ENCODE assay signal across 8 cellular contexts in genomic region chrX:21838937-21839333, GRCh38. TPM values are rescaled to one million over a fixed set of nuclear protein-coding genes. Genes with fewer than 3 reads are reported as not detected.
DNase-seq lines count a peak whose midpoint lies in the region; ATAC-seq, FAIRE-seq and TF ChIP-seq lines count a peak whose summit lies in the region.

No MANE protein-coding gene starts in this region.

- H3K27ac ChIP-seq in liver (ENCODE audit: low read depth in 1 of 2, low read length in 2 of 2) (peak overlapping the region; percentile 83 to 88), tibial nerve (peak overlapping the region; percentile 23 to 87 (median 72))

- peak overlapping the region; percentile 85 to 97 (median 96) for H3K27ac Mint-ChIP-seq in brain

- peak; percentile 35 for ATAC-seq in Right ventricle myocardium superior (ENCODE audit: poor library complexity)

- H3K4me1 ChIP-seq in liver (ENCODE audit: control insufficient read depth in 4 of 4, insufficient read depth in 4 of 4, low read length in 3 of 4) (peaks cover 0 to 20% (median 12%) of the 10 kb centered on the region in 4 donors), tibial nerve (peaks cover 0 to 12% (median 0%) of the 10 kb centered on the region in 4 donors)

- peak overlapping the region; percentile 48 to 95 for H3K9ac ChIP-seq in liver (ENCODE audit: low read depth in 1 of 2, low read length in 2 of 2)

- no peak for TF ChIP-seq RAD21 in liver (IDR thresholded peaks at IDR 0.05)

- intact Hi-C loops in Right ventricle myocardium superior (cut with DNase I) (loop anchor here (5.0 kb wide), 1 partner anchor 77 kb away; no protein-coding TSS in a partner anchor), cardiac septum (cut with DNase I) (no loop called here)

- TF ChIP-seq CTCF in brain (conservative IDR thresholded peaks at IDR 0.05) (no peak), liver (IDR thresholded peaks at IDR 0.05; ENCODE audit: low read depth, low read length, missing input control) (no peak), tibial nerve (IDR thresholded peaks at IDR 0.05) (no peak)

- H3K4me1 Mint-ChIP-seq in brain, result peaks cover 15% of the 10 kb centered on the region

- peak overlapping the region; percentile 87 to 93 (median 90) for H3K4me3 Mint-ChIP-seq in brain

- FAIRE-seq in RCC 7860 (lab: Jason Lieb, UNC), result no peak

- H3K27me3 ChIP-seq in liver (ENCODE audit: control insufficient read depth in 4 of 4, insufficient read depth in 4 of 4, low read length in 3 of 4) (no peaks in the 10 kb centered on the region), tibial nerve (peaks cover 0 to 3% of the 10 kb centered on the region in 2 donors)

- no peak for TF ChIP-seq EP300 in tibial nerve (IDR thresholded peaks at IDR 0.05)

- peaks cover 6% of the 10 kb centered on the region for H3K27me3 Mint-ChIP-seq in brain

- peaks cover 3% of the 10 kb centered on the region for H3K36me3 Mint-ChIP-seq in brain

- TF ChIP-seq POLR2A in tibial nerve (IDR thresholded peaks at IDR 0.05), result no peak

- H3K4me3 ChIP-seq in liver (ENCODE audit: low read depth in 1 of 3, low read length in 3 of 3) (peak overlapping the region; percentile 79 to 80 (median 79)), tibial nerve (peak overlapping the region; percentile 53 to 78 (median 58))

- DNase-seq in Right ventricle myocardium superior (no peak), cardiac septum (ENCODE audit: low spot score) (no peak), NAMALWA (ENCODE audit: low spot score) (peak; percentile 34), tibial nerve (ENCODE audit: low spot score in 2 of 2) (no peak), RCC 7860 (ENCODE audit: low spot score) (no peak), Ammon's horn (ENCODE audit: low spot score) (no peak)

- peaks cover 0 to 3% (median 0%) of the 10 kb centered on the region in 5 experiments for H3K9me3 Mint-ChIP-seq in brain

- H3K9me3 ChIP-seq in liver (ENCODE audit: control insufficient read depth in 4 of 4, low read length in 3 of 4), result no peaks in the 10 kb centered on the region
- no peaks in the 10 kb centered on the region for H3K9me3 ChIP-seq in tibial nerve

- no peaks in the 10 kb centered on the region for H3K36me3 ChIP-seq in liver (ENCODE audit: control insufficient read depth in 4 of 4, insufficient read depth in 3 of 4, low read depth in 1 of 4, low read length in 3 of 4)
- peaks cover 0 to under 1% (median 0%) of the 10 kb centered on the region in 3 donors for H3K36me3 ChIP-seq in tibial nerve

- WGBS in liver, result 2% methylated on average over 4 of the region's 4 CpGs
- WGBS in tibial nerve, 2 donors, result 1 to 33% methylated on average over 4 of the region's 4 CpGs

TF ChIP-seq in liver, 16 proteins besides CTCF, POLR2A, EP300 and RAD21:
- TF ChIP-seq JUND (IDR thresholded peaks at IDR 0.05) (no peak), TAF1 (conservative IDR thresholded peaks at IDR 0.05) (no peak), EGR1 (IDR thresholded peaks at IDR 0.05; ENCODE audit: low read depth in 2 of 2) (no peak)

RNA-seq across cellular contexts. Expression of gene MBTPS2, which starts 0.5 kb away (rescaled TPM):
- 8.6 TPM for total RNA-seq in Right ventricle myocardium superior
- 11.2 TPM for total RNA-seq in cardiac septum
- 5.6 TPM for polyA plus RNA-seq in brain (ENCODE audit: insufficient read depth, low read depth, low replicate concordance)
- 10 to 100 TPM; 12.0 to 13.5 TPM for total RNA-seq in liver
- polyA plus RNA-seq in liver, result 1 to 10 TPM; 5.6 to 7.8 TPM
- total RNA-seq in tibial nerve, result 10 to 100 TPM in 3 of 4 donors, 1 to 10 TPM in 1; 9.0 to 16.2 (median 12.4) TPM

RNA-seq across cellular contexts. Expression of gene YY2, which starts 16.9 kb away (rescaled TPM):
- 0.35 TPM for total RNA-seq in Right ventricle myocardium superior
- total RNA-seq in cardiac septum, result 0.97 TPM
- 0.22 TPM for polyA plus RNA-seq in brain (ENCODE audit: insufficient read depth, low read depth, low replicate concordance)
- total RNA-seq in liver, result 1 to 10 TPM in 1 of 2 donors, under 1 TPM in 1; 0.70 to 2.8 TPM
- polyA plus RNA-seq in liver, result under 1 TPM; 0.52 to 0.81 TPM
- 1 to 10 TPM; 2.4 to 6.9 (median 3.6) TPM for total RNA-seq in tibial nerve
